In the genomic region with DNA sequence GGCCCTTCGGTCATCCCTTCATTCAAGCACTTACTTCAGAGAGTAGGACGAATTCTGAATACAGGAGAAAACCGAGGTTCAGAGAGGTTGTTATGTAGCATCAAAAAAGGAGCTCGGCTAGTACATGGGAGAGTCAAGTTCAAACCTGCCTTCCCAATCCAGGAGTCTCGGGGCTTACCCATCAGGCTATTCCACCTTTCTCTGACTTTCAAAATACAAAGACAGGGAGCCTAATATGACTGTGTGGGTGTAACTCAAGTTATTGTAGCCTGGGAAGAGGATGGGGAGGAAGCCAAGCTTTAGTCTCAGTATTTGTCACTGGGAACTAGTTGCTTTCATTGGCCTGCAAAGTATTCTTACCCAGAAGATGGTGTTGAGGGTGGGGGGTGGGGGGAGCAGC, we compare ENCODE assay signal across 15 cellular contexts.
A peak's percentile ranks its signal among the peaks of the same experiment; 100 is the strongest.
DNase-seq lines count a peak whose midpoint lies in the region; ATAC-seq and TF ChIP-seq lines count a peak whose summit lies in the region.
"Had no signal": no experiment of that assay in that cellular context is flagged by ENCODE, and none has a peak within 500 bp of the region (broad histone marks: within the 10 kb centered on the region; RNA-seq: fewer than 3 reads in every experiment).

No MANE protein-coding gene starts in this region.

- H3K4me3 Mint-ChIP-seq in activated CD4-positive, alpha-beta T cell treated with anti-CD3 and anti-CD28 coated beads for 36 hours = peak overlapping the region; percentile 49
- H3K4me3 Mint-ChIP-seq in T-helper 2 cell treated with Interferon-gamma antibody and Interleukin-4, amounts not matched to agents 5 μg/mL and 100 μg/mL, for 36 hours = peak overlapping the region; percentile 13
- H3K4me3 Mint-ChIP-seq in type B pancreatic cell = no peak overlapping the region
- H3K4me3 Mint-ChIP-seq: CD4-positive, alpha-beta T cell; H9 had no signal

- TF ChIP-seq CTCF in type B pancreatic cell (conservative IDR thresholded peaks at IDR 0.05) = no peak
- TF ChIP-seq CTCF in smooth muscle cell (IDR thresholded peaks at IDR 0.05; ENCODE audit: borderline replicate concordance, insufficient read depth, poor library complexity, severe bottlenecking) = no peak

- H3K79me2 ChIP-seq in smooth muscle cell (ENCODE audit: low read depth) = no peaks in the 10 kb centered on the region

- no peaks in the 10 kb centered on the region for H3F3A ChIP-seq in smooth muscle cell (ENCODE audit: low read depth)

- CTCF ChIA-PET in activated CD4-positive, alpha-beta T cell treated with anti-CD3 and anti-CD28 coated beads for 36 hours (lab: Charles Lee) = interaction anchor here (0.6 to 1.2 kb wide), 4 partner anchors 9 to 1382 kb away, joined by 3 to 4 read pairs (median 3); no protein-coding TSS in a partner anchor

- ATAC-seq in activated CD4-positive, alpha-beta T cell treated with anti-CD3 and anti-CD28 coated beads for 36 hours = no peak
- ATAC-seq in esophagus mucosa (peak; percentile 80), HG02970 (IDR thresholded peaks at IDR 0.05; ENCODE audit: low FRiP score, unreplicated experiment) (no peak)
- ATAC-seq: A549 had no signal

- POLR2A ChIA-PET in activated CD4-positive, alpha-beta T cell treated with anti-CD3 and anti-CD28 coated beads for 36 hours (lab: Charles Lee) = no interaction called here

- H3K36me3 ChIP-seq in smooth muscle cell (ENCODE audit: low read depth) = no peaks in the 10 kb centered on the region

- peaks cover 4% of the 10 kb centered on the region for H3K27me3 Mint-ChIP-seq in activated CD4-positive, alpha-beta T cell treated with anti-CD3 and anti-CD28 coated beads for 36 hours
- H3K27me3 Mint-ChIP-seq in T-helper 2 cell treated with Interferon-gamma antibody and Interleukin-4, amounts not matched to agents 5 μg/mL and 100 μg/mL, for 36 hours (ENCODE audit: low read depth) = no peaks in the 10 kb centered on the region
- H3K27me3 Mint-ChIP-seq in type B pancreatic cell = peaks cover 43% of the 10 kb centered on the region
- H3K27me3 Mint-ChIP-seq: CD4-positive, alpha-beta T cell had no signal

- H3K4me3 ChIP-seq in smooth muscle cell = no peak overlapping the region
- H3K4me3 ChIP-seq: A549 had no signal

- no peaks in the 10 kb centered on the region for H4K20me1 ChIP-seq in smooth muscle cell (ENCODE audit: low read depth)

- H3K9me3 ChIP-seq in smooth muscle cell (replicated peaks; ENCODE audit: low read depth) = no peaks in the 10 kb centered on the region
- H3K9me3 ChIP-seq: A549, Caco-2 had no signal

- H3K27ac ChIP-seq in smooth muscle cell (ENCODE audit: low read depth) = no peak overlapping the region
- H3K27ac ChIP-seq: 22Rv1, A549, C4-2B had no signal

- 88% methylated on average over 5 of the region's 5 CpGs for WGBS in smooth muscle cell (ENCODE audit: low lambda C conversion rate)

- no peak overlapping the region for H3K9ac ChIP-seq in smooth muscle cell (ENCODE audit: low read depth)

- H3K4me2 ChIP-seq in smooth muscle cell = no peak overlapping the region
- H3K4me2 ChIP-seq: A549 had no signal

- H3K4me1 Mint-ChIP-seq in activated CD4-positive, alpha-beta T cell treated with anti-CD3 and anti-CD28 coated beads for 36 hours = peaks cover 43% of the 10 kb centered on the region
- H3K4me1 Mint-ChIP-seq in T-helper 2 cell treated with Interferon-gamma antibody and Interleukin-4, amounts not matched to agents 5 μg/mL and 100 μg/mL, for 36 hours (ENCODE audit: low read depth) = peaks cover 50% of the 10 kb centered on the region
- H3K4me1 Mint-ChIP-seq in type B pancreatic cell (ENCODE audit: unreplicated experiment) = peaks cover 38% of the 10 kb centered on the region

- no peak overlapping the region for H2AFZ ChIP-seq in smooth muscle cell (ENCODE audit: low read depth)

- H3K4me1 ChIP-seq in smooth muscle cell (ENCODE audit: low read depth) = no peaks in the 10 kb centered on the region
- H3K4me1 ChIP-seq: A549, Caco-2 had no signal

- intact Hi-C loops in activated CD4-positive, alpha-beta T cell treated with anti-CD3 and anti-CD28 coated beads for 36 hours (cut with DNase I, micrococcal nuclease) = loop anchor here (5.0 kb wide), 2 partner anchors 62 to 107 kb away; no protein-coding TSS in a partner anchor

- H3K27me3 ChIP-seq in smooth muscle cell (ENCODE audit: low read depth) = no peaks in the 10 kb centered on the region

- H3K36me3 Mint-ChIP-seq in activated CD4-positive, alpha-beta T cell treated with anti-CD3 and anti-CD28 coated beads for 36 hours (ENCODE audit: low read depth) = no peaks in the 10 kb centered on the region
- H3K36me3 Mint-ChIP-seq in T-helper 2 cell treated with Interferon-gamma antibody and Interleukin-4, amounts not matched to agents 5 μg/mL and 100 μg/mL, for 36 hours (ENCODE audit: low read depth) = no peaks in the 10 kb centered on the region
- peaks cover 8% of the 10 kb centered on the region for H3K36me3 Mint-ChIP-seq in type B pancreatic cell

- peak overlapping the region; percentile 13 for H3K27ac Mint-ChIP-seq in activated CD4-positive, alpha-beta T cell treated with anti-CD3 and anti-CD28 coated beads for 36 hours
- H3K27ac Mint-ChIP-seq in T-helper 2 cell treated with Interferon-gamma antibody and Interleukin-4, amounts not matched to agents 5 μg/mL and 100 μg/mL, for 36 hours = no peak overlapping the region
- peak overlapping the region; percentile 45 for H3K27ac Mint-ChIP-seq in type B pancreatic cell
- H3K27ac Mint-ChIP-seq: CD4-positive, alpha-beta T cell; H9 had no signal

- no peaks in the 10 kb centered on the region for H3K9me3 Mint-ChIP-seq in activated CD4-positive, alpha-beta T cell treated with anti-CD3 and anti-CD28 coated beads for 36 hours (ENCODE audit: low read depth)
- H3K9me3 Mint-ChIP-seq in T-helper 2 cell treated with Interferon-gamma antibody and Interleukin-4, amounts not matched to agents 5 μg/mL and 100 μg/mL, for 36 hours = no peaks in the 10 kb centered on the region
- H3K9me3 Mint-ChIP-seq in type B pancreatic cell = peaks cover 5% of the 10 kb centered on the region
- H3K9me3 Mint-ChIP-seq: CD4-positive, alpha-beta T cell; H9 had no signal

- DNase-seq in activated CD4-positive, alpha-beta T cell treated with anti-CD3 and anti-CD28 coated beads for 36 hours = no peak
- no peak for DNase-seq in activated CD4-positive, alpha-beta T cell treated with anti-CD3 and anti-CD28 coated beads for 48 hours
- DNase-seq in T-helper 2 cell treated with Interferon-gamma antibody and Interleukin-4, amounts not matched to agents 5 μg/mL and 100 μg/mL, for 36 hours (ENCODE audit: low spot score) = no peak
- no peak for DNase-seq in type B pancreatic cell (ENCODE audit: extremely low spot score, unreplicated experiment)
- no peak for DNase-seq in smooth muscle cell (lab: John Stamatoyannopoulos, UW; ENCODE audit: unreplicated experiment)
- DNase-seq: AML-193; Caco-2; CD4-positive, alpha-beta T cell; GF-D8; H9 had no signal
